ENCODE assay signal across 21 cellular contexts in genomic region chr14:24076302-24076601, GRCh38. TPM values are rescaled to one million over a fixed set of nuclear protein-coding genes. Genes with fewer than 3 reads are reported as not detected.
DNase-seq lines count a peak whose midpoint lies in the region; ATAC-seq and TF ChIP-seq lines count a peak whose summit lies in the region.
"Had no signal": no experiment of that assay in that cellular context is flagged by ENCODE, and none has a peak within 500 bp of the region (broad histone marks: within the 10 kb centered on the region; RNA-seq: fewer than 3 reads in every experiment).

No MANE protein-coding gene starts in this region.

- DNase-seq in H7 = peak; percentile 53
- DNase-seq in neuronal stem cell (ENCODE audit: low spot score) = no peak
- no peak for DNase-seq in RKO (ENCODE audit: low spot score)
- DNase-seq in AG08396 (ENCODE audit: low spot score) = no peak
- no peak for DNase-seq in GM20000 (ENCODE audit: low spot score)
- DNase-seq: AML-193; C1 segment of cervical spinal cord; Calu3; CD4-positive, alpha-beta memory T cell; COR-L47; DMS79 treated with DMSO at 0.1 percent for 48 hours; GF-D8; GOT3; HCEC 1CT had no signal

- H4K91ac ChIP-seq in neuronal stem cell (ENCODE audit: low read depth, low read length, poor library complexity) = no peak overlapping the region

- H4K8ac ChIP-seq in neuronal stem cell (ENCODE audit: low read depth, low read length) = no peak overlapping the region

- H3K4me1 Mint-ChIP-seq in stimulated activated memory B cell treated with anti-CD40 and anti-IgM and Interleukin-4, amounts not matched to agents 10 μg/mL and 1 μg/mL and 100 μg/mL, for 72 hours = peaks cover 46% of the 10 kb centered on the region

- no peak overlapping the region for H3K4me2 ChIP-seq in neuronal stem cell (ENCODE audit: insufficient read depth, low read length, poor library complexity, severe bottlenecking)

- no peak overlapping the region for H2BK15ac ChIP-seq in neuronal stem cell (ENCODE audit: low read length)

- no peaks in the 10 kb centered on the region for H3K9me3 ChIP-seq in neuronal stem cell (replicated peaks in 1 of 2; ENCODE audit: control insufficient read depth in 2 of 2, insufficient read depth in 1 of 2, low read depth in 1 of 2, low read length in 2 of 2)

- no peak overlapping the region for H2BK12ac ChIP-seq in neuronal stem cell (ENCODE audit: low read length)

- no peaks in the 10 kb centered on the region for H3K36me3 Mint-ChIP-seq in stimulated activated memory B cell treated with anti-CD40 and anti-IgM and Interleukin-4, amounts not matched to agents 10 μg/mL and 1 μg/mL and 100 μg/mL, for 72 hours
- H3K36me3 Mint-ChIP-seq: CD4-positive, alpha-beta memory T cell had no signal

- no peak overlapping the region for H3K23ac ChIP-seq in neuronal stem cell (ENCODE audit: low read depth, low read length, poor library complexity)

- H3K4me3 ChIP-seq in H7 (ENCODE audit: insufficient read depth, low read depth, low read length) = no peak overlapping the region
- no peak overlapping the region for H3K4me3 ChIP-seq in neuronal stem cell (ENCODE audit: low read length in 2 of 2)

- H3K27ac Mint-ChIP-seq in stimulated activated memory B cell treated with anti-CD40 and anti-IgM and Interleukin-4, amounts not matched to agents 10 μg/mL and 1 μg/mL and 100 μg/mL, for 72 hours = peak overlapping the region; percentile 22

- H2AFZ ChIP-seq in neuronal stem cell (ENCODE audit: low read length) = no peak overlapping the region

- no peak overlapping the region for H3K14ac ChIP-seq in neuronal stem cell (ENCODE audit: low read length)

- no peak overlapping the region for H2BK5ac ChIP-seq in neuronal stem cell (ENCODE audit: low read length)

- H2BK120ac ChIP-seq in neuronal stem cell (ENCODE audit: low read depth, low read length) = no peak overlapping the region

- no peak overlapping the region for H3K18ac ChIP-seq in neuronal stem cell (ENCODE audit: low read length)

- no CpG with 5 or more reads among the region's 10 CpGs for WGBS in neuronal stem cell (ENCODE audit: extremely low coverage in 2 of 2, insufficient read length in 2 of 2, insufficient replicate concordance in 1 of 2), 2 donors

- no peak overlapping the region for H3K9ac ChIP-seq in neuronal stem cell (ENCODE audit: low read depth, low read length, poor library complexity)

- H3K27me3 Mint-ChIP-seq in stimulated activated memory B cell treated with anti-CD40 and anti-IgM and Interleukin-4, amounts not matched to agents 10 μg/mL and 1 μg/mL and 100 μg/mL, for 72 hours = no peaks in the 10 kb centered on the region
- H3K27me3 Mint-ChIP-seq: CD4-positive, alpha-beta memory T cell had no signal

- H3K27ac ChIP-seq in cingulate gyrus (ENCODE audit: low read depth, low read length) = peak overlapping the region; percentile 10
- no peak overlapping the region for H3K27ac ChIP-seq in neuronal stem cell (replicated peaks; ENCODE audit: low read length)

- no peaks in the 10 kb centered on the region for H3K79me1 ChIP-seq in neuronal stem cell (ENCODE audit: low read depth, low read length)

- no peak for TF ChIP-seq CTCF in GM20000 (IDR thresholded peaks at IDR 0.05; ENCODE audit: extremely low read depth, missing control alignments)

- no peak for ATAC-seq in stimulated activated memory B cell treated with anti-CD40 and anti-IgM and Interleukin-4, amounts not matched to agents 10 μg/mL and 1 μg/mL and 100 μg/mL, for 72 hours

- no peaks in the 10 kb centered on the region for H3K9me3 Mint-ChIP-seq in stimulated activated memory B cell treated with anti-CD40 and anti-IgM and Interleukin-4, amounts not matched to agents 10 μg/mL and 1 μg/mL and 100 μg/mL, for 72 hours
- H3K9me3 Mint-ChIP-seq: CD4-positive, alpha-beta memory T cell had no signal

- H3K4me1 ChIP-seq in neuronal stem cell (ENCODE audit: control insufficient read depth in 2 of 2, insufficient read depth in 1 of 2, low read depth in 1 of 2, low read length in 2 of 2) = peaks cover 22 to 28% of the 10 kb centered on the region in 2 donors

- H3K4ac ChIP-seq in neuronal stem cell (ENCODE audit: low read length) = no peak overlapping the region

- H3K27me3 ChIP-seq in H7 (ENCODE audit: control insufficient read depth, insufficient read depth, low read length) (peaks cover 4% of the 10 kb centered on the region; the same call in 1 of the 2 replicates), neuronal stem cell (ENCODE audit: control insufficient read depth in 3 of 3, insufficient read depth in 3 of 3, low read depth in 1 of 3, low read length in 3 of 3) (peaks cover 0 to 62% (median 3%) of the 10 kb centered on the region in 3 experiments)

- H3K4me3 Mint-ChIP-seq in stimulated activated memory B cell treated with anti-CD40 and anti-IgM and Interleukin-4, amounts not matched to agents 10 μg/mL and 1 μg/mL and 100 μg/mL, for 72 hours = no peak overlapping the region
- H3K4me3 Mint-ChIP-seq: CD4-positive, alpha-beta memory T cell had no signal

- H3K36me3 ChIP-seq in H7 (replicated peaks; ENCODE audit: control insufficient read depth, insufficient read depth, low read length) = no peaks in the 10 kb centered on the region
- no peaks in the 10 kb centered on the region for H3K36me3 ChIP-seq in neuronal stem cell (replicated peaks in 1 of 2; ENCODE audit: control insufficient read depth in 2 of 2, insufficient read depth in 2 of 2, low read length in 2 of 2)

- H2AK5ac ChIP-seq in neuronal stem cell (ENCODE audit: low read depth, low read length) = peak overlapping the region; percentile 38

RNA-seq across cellular contexts. Expression of gene CPNE6, which starts 4.9 kb away (rescaled TPM):
- 0.04 TPM in 1 of 2 replicates, not detected in the other for total RNA-seq in H7 (2014; rRNA removed; shearing (Covaris generic))
- polyA plus RNA-seq in neuronal stem cell (2013, experiment 1 of 2) = not detected
- not detected for polyA plus RNA-seq in neuronal stem cell (2013, experiment 2 of 2)
- total RNA-seq: A172; A673; Calu3; CD4-positive, alpha-beta memory T cell; Daoy; G401 had no signal
- polyA plus RNA-seq: BJ had no signal

RNA-seq across cellular contexts. Expression of gene PCK2, which starts 17.9 kb away (rescaled TPM):
- total RNA-seq in H7 (2014; rRNA removed; shearing (Covaris generic)) = 73.7 and 80.1 TPM in 2 replicates
- polyA plus RNA-seq in neuronal stem cell (2013, experiment 1 of 2) = 15.2 TPM
- polyA plus RNA-seq in neuronal stem cell (2013, experiment 2 of 2) = 15.1 TPM

RNA-seq across cellular contexts. Expression of gene CARMIL3, which starts 24.4 kb away (rescaled TPM):
- total RNA-seq in H7 (2014; rRNA removed; shearing (Covaris generic)) = 2.3 and 6.5 TPM in 2 replicates
- polyA plus RNA-seq in neuronal stem cell (2013, experiment 1 of 2) = 0.96 TPM
- polyA plus RNA-seq in neuronal stem cell (2013, experiment 2 of 2) = 0.98 TPM
- polyA plus RNA-seq: CD4-positive, alpha-beta memory T cell had no signal

RNA-seq across cellular contexts. Expression of gene DCAF11, which starts 38.3 kb away (rescaled TPM):
- 70.4 and 90.1 TPM in 2 replicates for total RNA-seq in H7 (2014; rRNA removed; shearing (Covaris generic))
- 31.3 TPM for polyA plus RNA-seq in neuronal stem cell (2013, experiment 1 of 2)
- 30.9 TPM for polyA plus RNA-seq in neuronal stem cell (2013, experiment 2 of 2)

RNA-seq across cellular contexts. Expression of gene NRL, which starts 38.5 kb away (rescaled TPM):
- total RNA-seq in H7 (2014; rRNA removed; shearing (Covaris generic)) = 0.87 and 2.1 TPM in 2 replicates
- polyA plus RNA-seq in neuronal stem cell (2013, experiment 1 of 2) = 1.2 TPM
- 0.97 TPM for polyA plus RNA-seq in neuronal stem cell (2013, experiment 2 of 2)
- total RNA-seq: A172 had no signal
